ENCODE assay signal across 9 cellular contexts in the genomic region with DNA sequence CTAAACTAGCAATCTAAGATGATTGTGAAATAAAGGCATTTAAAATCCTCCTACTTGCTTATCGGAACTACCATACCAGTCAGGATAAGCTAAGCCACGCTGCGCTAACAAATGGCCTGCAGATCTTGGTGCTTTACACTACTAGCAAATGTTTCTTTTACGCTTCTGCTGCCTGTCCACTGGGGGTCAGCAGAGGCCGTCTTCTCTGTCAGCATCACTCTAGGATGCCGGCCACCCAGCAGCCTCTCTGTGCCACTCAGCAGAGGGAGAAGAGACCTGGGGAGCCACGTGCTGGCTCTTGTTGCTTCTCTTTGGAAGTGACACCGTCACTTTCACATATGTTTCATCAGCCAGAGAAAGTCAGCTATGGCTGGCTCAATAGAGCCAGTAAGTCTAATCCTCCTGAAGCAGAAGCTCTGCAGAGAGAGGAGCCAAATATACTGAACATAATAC. TPM values are rescaled to one million over a fixed set of nuclear protein-coding genes. Genes with fewer than 3 reads are reported as not detected.
DNase-seq lines count a peak whose midpoint lies in the region; ATAC-seq and TF ChIP-seq lines count a peak whose summit lies in the region.
"Had no signal": no experiment of that assay in that cellular context is flagged by ENCODE, and none has a peak within 500 bp of the region (broad histone marks: within the 10 kb centered on the region; RNA-seq: fewer than 3 reads in every experiment).

No MANE protein-coding gene starts in this region.

- no peak overlapping the region for H3K27ac ChIP-seq in CD4-positive, CD25-positive, alpha-beta regulatory T cell (ENCODE audit: insufficient read depth, low read length, poor library complexity, severe bottlenecking)
- H3K27ac ChIP-seq in GM23338 (ENCODE audit: low read depth) (no peak overlapping the region), fibroblast of lung (ENCODE audit: insufficient read depth, low read length) (no peak overlapping the region)
- H3K27ac ChIP-seq: neutrophil had no signal

- no peaks in the 10 kb centered on the region for H3K27me3 Mint-ChIP-seq in CD4-positive, CD25-positive, alpha-beta regulatory T cell
- H3K27me3 Mint-ChIP-seq in GM23338 (ENCODE audit: insufficient read depth, low read depth, poor library complexity), result no peaks in the 10 kb centered on the region
- no peaks in the 10 kb centered on the region for H3K27me3 Mint-ChIP-seq in osteocyte (ENCODE audit: unreplicated experiment)

- H3K27ac Mint-ChIP-seq in CD4-positive, CD25-positive, alpha-beta regulatory T cell, result no peak overlapping the region
- H3K27ac Mint-ChIP-seq in GM23338 (peak overlapping the region; percentile 82; the same call in 1 of the 2 replicates), osteocyte (ENCODE audit: unreplicated experiment) (peak overlapping the region; percentile 64)

- H3K27me3 ChIP-seq in CD4-positive, CD25-positive, alpha-beta regulatory T cell (ENCODE audit: control insufficient read depth, insufficient read depth, low read length), result no peaks in the 10 kb centered on the region
- H3K27me3 ChIP-seq in GM23338 (ENCODE audit: insufficient read depth) (no peaks in the 10 kb centered on the region), fibroblast of lung (ENCODE audit: control insufficient read depth, insufficient read depth, low read length) (no peaks in the 10 kb centered on the region)

- ATAC-seq in CD4-positive, CD25-positive, alpha-beta regulatory T cell (ENCODE audit: low read depth in 2 of 2), result peak in 1 of 2 donors; percentile 62
- peak; percentile 98 for ATAC-seq in GM23338
- ATAC-seq in GM18907 (IDR thresholded peaks at IDR 0.05; ENCODE audit: unreplicated experiment), result no peak
- no peak for ATAC-seq in GM21528 (IDR thresholded peaks at IDR 0.05; ENCODE audit: low FRiP score, unreplicated experiment)

- H3K4me2 ChIP-seq in GM23338 (no peak overlapping the region), fibroblast of lung (ENCODE audit: extremely low read depth, insufficient read depth, low read length) (no peak overlapping the region)

- peak; percentile 62 to 89 for TF ChIP-seq CTCF in GM23338 (conservative IDR thresholded peaks at IDR 0.05; ENCODE audit: low read depth in 2 of 2)
- TF ChIP-seq CTCF in fibroblast of lung (conservative IDR thresholded peaks at IDR 0.05 in 1 of 2, IDR thresholded peaks at IDR 0.05 in 1 of 2; ENCODE audit: low read depth in 1 of 2, low read length in 2 of 2), result peak; percentile 51 to 79
- peak; percentile 77 for TF ChIP-seq CTCF in osteocyte (IDR thresholded peaks at IDR 0.05)

- no peaks in the 10 kb centered on the region for H3K9me3 ChIP-seq in CD4-positive, CD25-positive, alpha-beta regulatory T cell (ENCODE audit: control insufficient read depth in 2 of 2, low read length in 2 of 2)
- no peaks in the 10 kb centered on the region for H3K9me3 ChIP-seq in fibroblast of lung (ENCODE audit: control insufficient read depth, insufficient read depth, low read depth, low read length)
- H3K9me3 ChIP-seq: neutrophil had no signal

- no peak overlapping the region for H3K4me3 ChIP-seq in CD4-positive, CD25-positive, alpha-beta regulatory T cell (ENCODE audit: low read depth, low read length)
- H3K4me3 ChIP-seq in GM23338, result no peak overlapping the region
- no peak overlapping the region for H3K4me3 ChIP-seq in fibroblast of lung (replicated peaks in 1 of 4; ENCODE audit: control extremely low read depth in 1 of 4, insufficient read depth in 1 of 4, low read depth in 3 of 4, low read length in 4 of 4)

- no peaks in the 10 kb centered on the region for H3K9me3 Mint-ChIP-seq in CD4-positive, CD25-positive, alpha-beta regulatory T cell
- H3K9me3 Mint-ChIP-seq in GM23338, result peaks cover 14% of the 10 kb centered on the region; the same call in 2 of the 3 replicates
- H3K9me3 Mint-ChIP-seq in osteocyte (ENCODE audit: unreplicated experiment), result no peaks in the 10 kb centered on the region

- no peaks in the 10 kb centered on the region for H3K9me2 ChIP-seq in GM23338 (ENCODE audit: insufficient read depth)

- H3K36me3 Mint-ChIP-seq in CD4-positive, CD25-positive, alpha-beta regulatory T cell, result no peaks in the 10 kb centered on the region
- peaks cover 5% of the 10 kb centered on the region; the same call in 2 of the 3 replicates for H3K36me3 Mint-ChIP-seq in GM23338 (ENCODE audit: low read depth)
- no peaks in the 10 kb centered on the region for H3K36me3 Mint-ChIP-seq in osteocyte (ENCODE audit: unreplicated experiment)

- H3K4me1 Mint-ChIP-seq in CD4-positive, CD25-positive, alpha-beta regulatory T cell, result no peaks in the 10 kb centered on the region
- H3K4me1 Mint-ChIP-seq in GM23338, result no peaks in the 10 kb centered on the region
- H3K4me1 Mint-ChIP-seq in osteocyte (ENCODE audit: unreplicated experiment), result peaks cover 29% of the 10 kb centered on the region

- no peaks in the 10 kb centered on the region for H3F3A ChIP-seq in GM23338 (replicated peaks; ENCODE audit: low read depth)

- H3K9ac ChIP-seq in fibroblast of lung (ENCODE audit: insufficient read depth, low read length), result no peak overlapping the region

- no peaks in the 10 kb centered on the region for H3K36me3 ChIP-seq in CD4-positive, CD25-positive, alpha-beta regulatory T cell (ENCODE audit: control insufficient read depth, insufficient read depth, low read length)
- H3K36me3 ChIP-seq in GM23338 (ENCODE audit: insufficient read depth), result no peaks in the 10 kb centered on the region
- no peaks in the 10 kb centered on the region for H3K36me3 ChIP-seq in fibroblast of lung (ENCODE audit: control insufficient read depth, insufficient read depth, low read length)
- H3K36me3 ChIP-seq: neutrophil had no signal

- DNase-seq in CD4-positive, CD25-positive, alpha-beta regulatory T cell, result peak; percentile 3 to 38 (median 8)
- peak; percentile 82 for DNase-seq in GM23338 (ENCODE audit: low spot score)
- DNase-seq in NCI-H460 (ENCODE audit: extremely low read depth, low read depth), result peak; percentile 75
- DNase-seq in activated CD8-positive, alpha-beta memory T cell treated with anti-CD3 and anti-CD28 coated beads, Interleukin-2, amount 50 U/mL, for 24 hours (ENCODE audit: extremely low read depth), result peak; percentile 8
- DNase-seq in fibroblast of lung (ENCODE audit: low read depth in 2 of 2), result peak; percentile 69 to 78
- no peak for DNase-seq in osteocyte (ENCODE audit: extremely low spot score, unreplicated experiment)

- no peaks in the 10 kb centered on the region for H3K79me2 ChIP-seq in GM23338 (replicated peaks; ENCODE audit: insufficient read depth)
- no peaks in the 10 kb centered on the region for H3K79me2 ChIP-seq in fibroblast of lung (ENCODE audit: control insufficient read depth, insufficient read depth, low read length)

- no peak overlapping the region for H3K4me3 Mint-ChIP-seq in CD4-positive, CD25-positive, alpha-beta regulatory T cell
- H3K4me3 Mint-ChIP-seq in GM23338 (no peak overlapping the region), osteocyte (ENCODE audit: unreplicated experiment) (no peak overlapping the region)

- H4K20me1 ChIP-seq in GM23338 (replicated peaks; ENCODE audit: insufficient read depth) (no peaks in the 10 kb centered on the region), fibroblast of lung (ENCODE audit: control insufficient read depth, extremely low read depth, insufficient read depth, low read length) (no peaks in the 10 kb centered on the region)

- no peak overlapping the region for H2AFZ ChIP-seq in GM23338
- H2AFZ ChIP-seq in fibroblast of lung (ENCODE audit: low read length), result no peak overlapping the region

- no peaks in the 10 kb centered on the region for H3K4me1 ChIP-seq in CD4-positive, CD25-positive, alpha-beta regulatory T cell (ENCODE audit: control insufficient read depth, insufficient read depth, low read length, poor library complexity, severe bottlenecking)
- H3K4me1 ChIP-seq in GM23338 (ENCODE audit: insufficient read depth) (no peaks in the 10 kb centered on the region), fibroblast of lung (ENCODE audit: control insufficient read depth, extremely low read depth, insufficient read depth, low read length) (peaks cover 9% of the 10 kb centered on the region)

TF ChIP-seq in GM23338, 12 proteins besides CTCF, POLR2A, EP300 and RAD21 (continues in another document):
- TF ChIP-seq CREB1 (CRISPR knock-in tag; IDR thresholded peaks at IDR 0.05; ENCODE audit: low read depth), result peak; percentile 73
- TF ChIP-seq, protein P1, sequence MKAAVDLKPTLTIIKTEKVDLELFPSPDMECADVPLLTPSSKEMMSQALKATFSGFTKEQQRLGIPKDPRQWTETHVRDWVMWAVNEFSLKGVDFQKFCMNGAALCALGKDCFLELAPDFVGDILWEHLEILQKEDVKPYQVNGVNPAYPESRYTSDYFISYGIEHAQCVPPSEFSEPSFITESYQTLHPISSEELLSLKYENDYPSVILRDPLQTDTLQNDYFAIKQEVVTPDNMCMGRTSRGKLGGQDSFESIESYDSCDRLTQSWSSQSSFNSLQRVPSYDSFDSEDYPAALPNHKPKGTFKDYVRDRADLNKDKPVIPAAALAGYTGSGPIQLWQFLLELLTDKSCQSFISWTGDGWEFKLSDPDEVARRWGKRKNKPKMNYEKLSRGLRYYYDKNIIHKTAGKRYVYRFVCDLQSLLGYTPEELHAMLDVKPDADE (IDR thresholded peaks at IDR 0.05), result no peak

RNA-seq across cellular contexts. Expression of gene COPS8, which starts 36.6 kb away (rescaled TPM):
- 40.3 TPM for total RNA-seq in CD4-positive, CD25-positive, alpha-beta regulatory T cell
- 10 to 100 TPM; 57.6 to 80.8 (median 65.4) TPM for polyA plus RNA-seq in CD4-positive, CD25-positive, alpha-beta regulatory T cell
- 130 and 143 TPM in 2 replicates for total RNA-seq in GM23338 (2014; rRNA removed; shearing (Covaris generic))
- polyA plus RNA-seq in GM23338 (2016; fragmentation: Nextera tagmentation; extraction: Ambion mirVana) (105 and 120 TPM in 2 replicates), fibroblast of lung (97.3 and 118 TPM in 2 replicates)
- total RNA-seq in NCI-H460 (2014; rRNA removed; shearing (Covaris generic)), result 153 and 176 TPM in 2 replicates
- polyA plus RNA-seq in NCI-H460 (2014; cell fraction: nucleus; rRNA removed), result 54.1 and 68.1 TPM in 2 replicates
- total RNA-seq in fibroblast of lung (79.6 and 82.1 TPM in 2 replicates), osteocyte (104 and 107 TPM in 2 replicates)
- polyA plus RNA-seq in fibroblast of lung (2012), result 52.8 and 61.3 TPM in 2 replicates
- 5.6 and 5.7 TPM in 2 replicates for polyA minus RNA-seq in fibroblast of lung (ENCODE audit: low replicate concordance)

Comparison
In these comparisons a context has a peak if more than half of its experiments do, and no peak if none do; other contexts are left out.
1. H3K27ac Mint-ChIP-seq: peak in GM23338 (single experiment) and osteocyte (single experiment); none in CD4-positive, CD25-positive, alpha-beta regulatory T cell (0 of 3).
2. Peak in every context shown above with its lines, with median percentiles within 50 percentile points of each other: CTCF ChIP-seq.